8 cellular contexts compared by ENCODE assay signal in genomic region chrX:318739-319578, GRCh38. TPM values are rescaled to one million over a fixed set of nuclear protein-coding genes. Genes with fewer than 3 reads are reported as not detected.
DNase-seq lines count a peak whose midpoint lies in the region; ATAC-seq and TF ChIP-seq lines count a peak whose summit lies in the region.

TSS of gene GTPBP6 (minus strand) at chrX:318796. CDS start at chrX:318787, 9 bp downstream.

- H3K36me3 Mint-ChIP-seq in activated naive CD4-positive, alpha-beta T cell treated with anti-CD3 and anti-CD28 coated beads, Interleukin-2, amount 50 U/mL, for 72 hours = peaks cover 0 to 4% of the 10 kb centered on the region in 2 donors

- CTCF ChIA-PET in OCI-LY7 (lab: Charles Lee; ENCODE audit: unreplicated experiment) = no interaction called here

- peak within 1 kb of the TSS; percentile 93 for H3K4me3 ChIP-seq in OCI-LY7 (ENCODE audit: low read depth, low read length, poor library complexity, severe bottlenecking)
- peak within 1 kb of the TSS; percentile 94 for H3K4me3 ChIP-seq in psoas muscle
- peak within 1 kb of the TSS; percentile 96 to 99 for H3K4me3 ChIP-seq in vagina

- peak within 1 kb of the TSS; percentile 95 for H3K4me2 ChIP-seq in OCI-LY7 (ENCODE audit: low read length)

- 0% methylated on average over 83 to 97 of the region's 97 CpGs for WGBS in psoas muscle, 3 donors

- POLR2A ChIA-PET in OCI-LY7 (lab: Charles Lee) = no interaction called here

- H3K9me3 ChIP-seq in OCI-LY7 (ENCODE audit: low read length) (no peaks in the 10 kb centered on the region), psoas muscle (no peaks in the 10 kb centered on the region), vagina (no peaks in the 10 kb centered on the region)

- H3K4me1 ChIP-seq in OCI-LY7 (ENCODE audit: insufficient read depth, low read length, poor library complexity, severe bottlenecking) = peaks cover 19% of the 10 kb centered on the region
- no peaks in the 10 kb centered on the region for H3K4me1 ChIP-seq in psoas muscle
- H3K4me1 ChIP-seq in vagina = peaks cover 15% of the 10 kb centered on the region

- no TSS peak for BruUV-seq in OCI-LY7 (replicated peaks; lab: Mats Ljungman, UMichigan)

- DNase-seq in GM10266 (ENCODE audit: extremely low spot score) (peak; percentile 98), OCI-LY7 (ENCODE audit: low spot score) (peak; percentile 100), cardiac septum (ENCODE audit: low spot score) (peak; percentile 100), psoas muscle (peak; percentile 100), vagina (ENCODE audit: extremely low spot score in 2 of 2) (peak; percentile 99 to 100), NCI-H446 (lab: John Stamatoyannopoulos, UW) (no peak)
- DNase-seq in activated naive CD4-positive, alpha-beta T cell treated with anti-CD3 and anti-CD28 coated beads, Interleukin-2, amount 50 U/mL, for 72 hours (ENCODE audit: low spot score in 2 of 2) = peak; percentile 97 to 100

- peak within 1 kb of the TSS; percentile 24; the same call in 1 of the 2 replicates for H2AFZ ChIP-seq in OCI-LY7 (ENCODE audit: low read length)

- peak within 1 kb of the TSS; percentile 89 to 91 for H3K27ac Mint-ChIP-seq in activated naive CD4-positive, alpha-beta T cell treated with anti-CD3 and anti-CD28 coated beads, Interleukin-2, amount 50 U/mL, for 72 hours

- peaks cover 28% of the 10 kb centered on the region for H3K36me3 ChIP-seq in OCI-LY7 (ENCODE audit: insufficient read depth, low read length)
- peaks cover 3 to 19% of the 10 kb centered on the region in 2 donors for H3K36me3 ChIP-seq in psoas muscle (ENCODE audit: insufficient read depth in 1 of 2, low read depth in 1 of 2)
- peaks cover 0 to 10% of the 10 kb centered on the region in 2 donors for H3K36me3 ChIP-seq in vagina

- ATAC-seq in HG02571 (IDR thresholded peaks at IDR 0.05; ENCODE audit: unreplicated experiment) (peak; percentile 80), psoas muscle (peak; percentile 84 to 92 (median 88))
- peak; percentile 77 to 82 for ATAC-seq in activated naive CD4-positive, alpha-beta T cell treated with anti-CD3 and anti-CD28 coated beads, Interleukin-2, amount 50 U/mL, for 72 hours

- intact Hi-C loops in OCI-LY7 (cut with micrococcal nuclease; ENCODE audit: unreplicated experiment) = loop anchor here (1.0 kb wide), 2 partner anchors 36 to 53 kb away; no protein-coding TSS in a partner anchor
- intact Hi-C loops in cardiac septum (cut with DNase I) = loop anchor here (5.0 kb wide), 1 partner anchor 68 kb away; the partner anchor contains the start of gene PPP2R3B
- intact Hi-C loops in psoas muscle (cut with DNase I) = loop anchor here in 1 of 2 donors (5.0 kb wide), 1 partner anchor 37 kb away; the partner anchor contains the start of gene PLCXD1
- intact Hi-C loops in vagina (cut with DNase I) = loop anchor here (2.0 kb wide), 1 partner anchor 68 kb away; the partner anchor contains the start of gene PPP2R3B

- peak; percentile 24 for TF ChIP-seq CTCF in GM10266 (IDR thresholded peaks at IDR 0.05; ENCODE audit: control insufficient read depth, insufficient read depth, low read depth, missing control alignments)
- no peak for TF ChIP-seq CTCF in OCI-LY7 (conservative IDR thresholded peaks at IDR 0.05; ENCODE audit: low read length)
- TF ChIP-seq CTCF in psoas muscle (IDR thresholded peaks at IDR 0.05) = peak; percentile 19
- TF ChIP-seq CTCF in vagina (IDR thresholded peaks at IDR 0.05) = peak in 1 of 3 experiments; percentile 12

- H4K20me1 ChIP-seq in OCI-LY7 (ENCODE audit: insufficient read depth, low read length) = no peaks in the 10 kb centered on the region; the same call in 1 of the 2 replicates

- H3K27ac ChIP-seq in OCI-LY7 (ENCODE audit: low read depth, low read length, poor library complexity, severe bottlenecking) (peak within 1 kb of the TSS; percentile 76), psoas muscle (peak within 1 kb of the TSS; percentile 95), vagina (peak within 1 kb of the TSS; percentile 97)

- H3K9me2 ChIP-seq in OCI-LY7 (ENCODE audit: insufficient read depth, low read length) = no peaks in the 10 kb centered on the region

- peaks cover 6% of the 10 kb centered on the region; the same call in 1 of the 2 replicates for H3K79me2 ChIP-seq in OCI-LY7 (ENCODE audit: insufficient read depth, low read depth, low read length)

- H3K27me3 ChIP-seq in psoas muscle (ENCODE audit: insufficient read depth in 3 of 3, low read length in 2 of 3) (no peaks in the 10 kb centered on the region), vagina (no peaks in the 10 kb centered on the region)

- no peaks in the 10 kb centered on the region for H3K9me3 Mint-ChIP-seq in activated naive CD4-positive, alpha-beta T cell treated with anti-CD3 and anti-CD28 coated beads, Interleukin-2, amount 50 U/mL, for 72 hours

- TF ChIP-seq POLR2A in vagina (IDR thresholded peaks at IDR 0.05) = peak in 1 of 2 donors; percentile 67

RNA-seq across cellular contexts. Expression of gene GTPBP6, which starts in this region (rescaled TPM):
- 36.3 and 40.4 TPM in 2 replicates for total RNA-seq in OCI-LY7 (2014; rRNA removed; shearing (Covaris generic))
- total RNA-seq in OCI-LY7 (2022) (53.6 and 53.9 TPM in 2 replicates), cardiac septum (35.3 TPM), psoas muscle (10 to 100 TPM; 48.5 to 54.5 (median 50.9) TPM), vagina (30.9 TPM)
- total RNA-seq in activated naive CD4-positive, alpha-beta T cell treated with anti-CD3 and anti-CD28 coated beads, Interleukin-2, amount 50 U/mL, for 72 hours = 10 to 100 TPM; 57.1 to 61.6 TPM
- polyA plus RNA-seq in psoas muscle = 10 to 100 TPM; 48.1 to 63.4 (median 49.0) TPM

Comparison
In these comparisons a context has a peak if more than half of its experiments do, and no peak if none do; other contexts are left out.
1. DNase-seq: peak in GM10266 (single experiment), OCI-LY7 (single experiment), activated naive CD4-positive, alpha-beta T cell treated with anti-CD3 and anti-CD28 coated beads, Interleukin-2, amount 50 U/mL, for 72 hours (2 of 2), cardiac septum (single experiment), psoas muscle (2 of 2) and vagina (2 of 2); none in NCI-H446 (0 of 2).
2. Peak in every context shown above with its lines, with median percentiles within 50 percentile points of each other: ATAC-seq, H3K27ac ChIP-seq and H3K4me3 ChIP-seq.